In genomic region chr6:160455484-160456213, GRCh38 we compare ENCODE assay signal across 8 cellular contexts.
DNase-seq lines count a peak whose midpoint lies in the region; ATAC-seq lines count a peak whose summit lies in the region.

No MANE protein-coding gene starts in this region.

- peak; percentile 88 for ATAC-seq in HG02588 (IDR thresholded peaks at IDR 0.05; ENCODE audit: unreplicated experiment)

- peak; percentile 8 for DNase-seq in NCI-H1436 (lab: John Stamatoyannopoulos, UW)
- DNase-seq in NCI-H1436 treated with DMSO at 0.1 percent for 48 hours (lab: John Stamatoyannopoulos, UW), result no peak
- DNase-seq in NCI-H1694 (lab: John Stamatoyannopoulos, UW), result peak; percentile 5
- peak; percentile 72 for DNase-seq in activated CD4-positive, alpha-beta T cell treated with anti-CD3 and anti-CD28 coated beads for 48 hours
- peak; percentile 64 for DNase-seq in dedifferentiated amniotic fluid mesenchymal stem cell (ENCODE audit: extremely low spot score)
- peak; percentile 52 to 61 for DNase-seq in lung microvascular endothelial cell (ENCODE audit: low read depth in 2 of 2)
- DNase-seq in stimulated activated CD4-positive, alpha-beta T cell treated with anti-CD3 and anti-CD28 coated beads, TNF-alpha, amount 100 ng/mL, for 48 hours (ENCODE audit: low read depth in 3 of 3), result peak; percentile 29 to 41 (median 33)
